10 cellular contexts compared by ENCODE assay signal in genomic region chr1:149607070-149607802, GRCh38. TPM values are rescaled to one million over a fixed set of nuclear protein-coding genes. Genes with fewer than 3 reads are reported as not detected.
A peak's percentile ranks its signal among the peaks of the same experiment; 100 is the strongest.
DNase-seq lines count a peak whose midpoint lies in the region; ATAC-seq and TF ChIP-seq lines count a peak whose summit lies in the region.
"Not testable (repeated sequence)": the region's sequence is repeated elsewhere in the genome, so short reads cannot be mapped to it uniquely, and the experiment has no call there.
"Had no signal": no experiment of that assay in that cellular context is flagged by ENCODE, and none has a peak within 500 bp of the region (broad histone marks: within the 10 kb centered on the region; RNA-seq: fewer than 3 reads in every experiment).

No MANE protein-coding gene starts in this region.

- not testable (repeated sequence) for BruUV-seq in PC-3 (replicated peaks; lab: Mats Ljungman, UMichigan); mammary epithelial cell (replicated peaks; lab: Mats Ljungman, UMichigan)

- TF ChIP-seq CTCF in GM12864 (IDR thresholded peaks at IDR 0.05; ENCODE audit: low read depth, low read length, missing control alignments); PC-3 (conservative IDR thresholded peaks at IDR 0.05; ENCODE audit: low read depth, low read length); mammary epithelial cell (conservative IDR thresholded peaks at IDR 0.05 in 1 of 2, IDR thresholded peaks at IDR 0.05 in 1 of 2; ENCODE audit: extremely low read depth in 1 of 2, insufficient read depth in 1 of 2, low read depth in 1 of 2, low read length in 2 of 2); mucosa of descending colon (IDR thresholded peaks at IDR 0.05); vagina (IDR thresholded peaks at IDR 0.05): not testable (repeated sequence)

- 0% methylated on average over 1 of the region's 45 CpGs for WGBS in mammary epithelial cell (ENCODE audit: low coverage, missing lambda C conversion rate)

- ATAC-seq in PC-3, mucosa of descending colon: not testable (repeated sequence)

- H3K4me1 ChIP-seq in PC-3 (ENCODE audit: insufficient read depth, low read length); mammary epithelial cell (ENCODE audit: insufficient read depth, low read length); mucosa of descending colon (ENCODE audit: low read depth); skeletal muscle satellite cell (ENCODE audit: control insufficient read depth, insufficient read depth, low read length); vagina: not testable (repeated sequence)

- not testable (repeated sequence) for H3K36me3 ChIP-seq in PC-3 (ENCODE audit: low read depth, low read length); mammary epithelial cell (ENCODE audit: insufficient read depth, low read length); mucosa of descending colon (ENCODE audit: low read depth); skeletal muscle satellite cell (ENCODE audit: insufficient read depth, low read length); vagina

- POLR2A ChIA-PET in PC-3 (lab: Charles Lee; ENCODE audit: unreplicated experiment): not testable (repeated sequence)

- H3K9me3 ChIP-seq in PC-3 (ENCODE audit: low read length); mammary epithelial cell (replicated peaks; ENCODE audit: insufficient read depth, low read length); mucosa of descending colon; skeletal muscle satellite cell (replicated peaks; ENCODE audit: low read length); vagina: not testable (repeated sequence)

- intact Hi-C loops in PC-3 (cut with micrococcal nuclease); mammary epithelial cell (cut with micrococcal nuclease); cardiac septum (cut with DNase I); mucosa of descending colon (cut with DNase I, micrococcal nuclease); vagina (cut with DNase I): not testable (repeated sequence)

- not testable (repeated sequence) for H2AFZ ChIP-seq in PC-3 (ENCODE audit: low read length)
- peak overlapping the region; percentile 44 for H2AFZ ChIP-seq in mammary epithelial cell (ENCODE audit: low read depth, low read length)

- not testable (repeated sequence) for H3K9me2 ChIP-seq in PC-3 (replicated peaks; ENCODE audit: low read length)

- dilution Hi-C loops in mammary epithelial cell (cut with HindIII; ENCODE audit: low sequenced_read_pairs): not testable (repeated sequence)

- H3K27me3 ChIP-seq in PC-3 (ENCODE audit: low read length); mammary epithelial cell (ENCODE audit: insufficient read depth, low read length); skeletal muscle satellite cell (ENCODE audit: control insufficient read depth, insufficient read depth, low read length); vagina: not testable (repeated sequence)

- not testable (repeated sequence) for DNase-seq in GM12864 (ENCODE audit: low read depth); PC-3; mammary epithelial cell; vagina (ENCODE audit: extremely low spot score in 2 of 2)
- DNase-seq in activated CD8-positive, alpha-beta memory T cell treated with anti-CD3 and anti-CD28 coated beads for 24 hours: peak; percentile 79
- peak; percentile 74 for DNase-seq in cardiac septum (ENCODE audit: low spot score)
- DNase-seq in mucosa of descending colon: peak; percentile 57 to 71 (median 61)

- peak overlapping the region; percentile 59 for H3K4me2 ChIP-seq in PC-3 (ENCODE audit: low read length)
- not testable (repeated sequence) for H3K4me2 ChIP-seq in mammary epithelial cell (ENCODE audit: insufficient read depth, low read depth, low read length)
- H3K4me2 ChIP-seq in skeletal muscle satellite cell (ENCODE audit: low read length): peak overlapping the region; percentile 59

- not testable (repeated sequence) for H3K79me2 ChIP-seq in PC-3 (ENCODE audit: low read length); mammary epithelial cell (ENCODE audit: insufficient read depth, low read length)

- not testable (repeated sequence) for H3K27ac ChIP-seq in PC-3 (ENCODE audit: low read length); mammary epithelial cell (ENCODE audit: insufficient read depth, low read depth, low read length)
- H3K27ac ChIP-seq in vagina: peak overlapping the region; percentile 39

- TF ChIP-seq POLR2A in vagina (IDR thresholded peaks at IDR 0.05): not testable (repeated sequence)

- CTCF ChIA-PET in PC-3 (lab: Charles Lee); mammary epithelial cell (lab: Charles Lee; ENCODE audit: low non-redundant PET): not testable (repeated sequence)

- H3K9ac ChIP-seq in PC-3 (ENCODE audit: low read length); mammary epithelial cell (ENCODE audit: insufficient read depth, low read length): not testable (repeated sequence)
- peak overlapping the region; percentile 70 for H3K9ac ChIP-seq in skeletal muscle satellite cell (ENCODE audit: low read depth, low read length)

- not testable (repeated sequence) for H4K20me1 ChIP-seq in PC-3 (ENCODE audit: low read length); mammary epithelial cell (ENCODE audit: insufficient read depth, low read length)

- H3K4me3 ChIP-seq in GM12864 (ENCODE audit: low read depth, low read length): peak overlapping the region; percentile 55
- H3K4me3 ChIP-seq in PC-3 (ENCODE audit: low read length): 0 out of 2 replicates have a peak overlapping the region, but pooled peaks have one; percentile 38
- H3K4me3 ChIP-seq in mammary epithelial cell (replicated peaks in 1 of 3; ENCODE audit: insufficient read depth in 1 of 3, low read depth in 2 of 3, low read length in 3 of 3): peak overlapping the region; percentile 38 to 48 (median 45)
- H3K4me3 ChIP-seq in mucosa of descending colon: peak overlapping the region; percentile 30
- peak overlapping the region; percentile 65 for H3K4me3 ChIP-seq in skeletal muscle satellite cell (ENCODE audit: low read length)
- peak overlapping the region in 1 of 2 donors; percentile 41 for H3K4me3 ChIP-seq in vagina

- H3F3A ChIP-seq in PC-3 (ENCODE audit: low read length, unreplicated experiment): not testable (repeated sequence)

- in situ Hi-C loops in mammary epithelial cell (cut with MboI; ENCODE audit: low sequenced_read_pairs in 2 of 2): not testable (repeated sequence)

RNA-seq across cellular contexts. Expression of gene PPIAL4C, which starts 23.6 kb away (rescaled TPM):
- not detected in 2 replicates for total RNA-seq in PC-3 (2014; rRNA removed)
- not detected for total RNA-seq in mammary epithelial cell
- polyA plus RNA-seq in mammary epithelial cell: not detected
- polyA minus RNA-seq in mammary epithelial cell: not detected
- not detected for total RNA-seq in cardiac septum
- total RNA-seq in mucosa of descending colon: not detected
- not detected in 2 replicates for total RNA-seq in skeletal muscle satellite cell (2012; rRNA removed)
- total RNA-seq in vagina: not detected
- total RNA-seq: LHCN-M2 had no signal
- polyA plus RNA-seq: small intestine had no signal
